In genomic region chr11:2165571-2165970, GRCh38 we compare ENCODE assay signal across 20 cellular contexts. TPM values are rescaled to one million over a fixed set of nuclear protein-coding genes. Genes with fewer than 3 reads are reported as not detected.
"Had no signal": no experiment of that assay in that cellular context is flagged by ENCODE, and none has a peak within 500 bp of the region (broad histone marks: within the 10 kb centered on the region; RNA-seq: fewer than 3 reads in every experiment).

No MANE protein-coding gene starts in this region.

- H3K4me3 ChIP-seq: prostate gland, smooth muscle cell had no signal

- H3K36me3 ChIP-seq: pancreas, prostate gland, right atrium auricular region, spleen, suprapubic skin, tibial nerve, upper lobe of left lung, vagina had no signal

- DNase-seq: spleen had no signal

- H3K27ac ChIP-seq: pancreas, prostate gland, right atrium auricular region, skin epidermis, suprapubic skin, testis, tibial nerve, upper lobe of left lung, vagina had no signal

- H3K9me3 ChIP-seq: pancreas, prostate gland, right atrium auricular region, spleen, suprapubic skin, testis, tibial nerve, upper lobe of left lung, vagina had no signal

- FAIRE-seq: pancreas, urothelium cell line had no signal

- H3K27me3 ChIP-seq: pancreas, right atrium auricular region, testis, vagina had no signal

- H3K4me1 ChIP-seq: prostate gland had no signal

RNA-seq across cellular contexts. Expression of gene INS, which starts 4.6 kb away (rescaled TPM):
- total RNA-seq: naive thymus-derived CD8-positive, alpha-beta T cell; natural killer cell treated with Interleukin-12 subunit alpha and Interleukin-12 subunit beta and Interleukin-15 and Interleukin-18, amount 100 ng/mL, for 72 hours; neural crest cell; omental fat pad; osteocyte; posterior vena cava; prostate gland; pulmonary artery endothelial cell; right atrium auricular region; smooth muscle cell; suprapubic skin; testis; ureter; vagina had no signal
- polyA plus RNA-seq: naive thymus-derived CD8-positive, alpha-beta T cell; smooth muscle cell had no signal

RNA-seq across cellular contexts. Expression of gene TH, which starts 6.0 kb away (rescaled TPM):
- total RNA-seq: naive thymus-derived CD8-positive, alpha-beta T cell; natural killer cell treated with Interleukin-12 subunit alpha and Interleukin-12 subunit beta and Interleukin-15 and Interleukin-18, amount 100 ng/mL, for 72 hours; omental fat pad; pulmonary artery endothelial cell; right atrium auricular region; smooth muscle cell; upper lobe of left lung had no signal
- polyA plus RNA-seq: naive thymus-derived CD8-positive, alpha-beta T cell; smooth muscle cell had no signal

RNA-seq across cellular contexts. Expression of gene IGF2, which starts 26.4 kb away (rescaled TPM):
- total RNA-seq: naive thymus-derived CD8-positive, alpha-beta T cell had no signal
- polyA plus RNA-seq: naive thymus-derived CD8-positive, alpha-beta T cell had no signal
